In the genomic region with DNA sequence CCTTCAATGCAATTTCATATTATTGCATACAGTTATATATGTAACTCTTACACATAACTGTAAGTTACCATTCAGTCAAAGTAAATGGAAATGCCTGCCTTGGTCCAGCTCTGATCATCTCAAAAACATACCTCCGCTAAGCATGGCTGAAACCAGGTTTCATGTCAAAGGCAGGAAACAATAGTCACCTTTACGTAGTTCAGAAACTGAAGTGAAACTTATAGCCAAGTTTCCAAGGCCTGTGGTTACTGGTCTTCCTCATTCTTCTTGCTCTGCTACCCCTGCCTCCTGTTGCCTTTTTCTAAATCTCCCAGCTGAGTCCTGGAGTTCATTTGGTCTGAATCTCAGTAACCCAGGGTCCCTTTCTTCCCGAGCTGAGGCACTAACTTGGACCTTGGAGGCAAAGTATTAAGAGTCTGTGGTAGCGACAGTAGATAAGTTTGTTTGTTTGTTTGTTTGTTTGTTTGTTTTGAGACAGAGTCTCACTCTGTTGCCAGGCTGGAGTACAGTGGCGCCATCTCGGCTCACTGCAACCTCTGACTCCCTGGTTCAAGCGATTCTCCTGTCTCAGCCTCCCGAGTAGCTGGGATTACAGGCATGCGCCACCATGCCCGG, we compare ENCODE assay signal across 10 cellular contexts. TPM values are rescaled to one million over a fixed set of nuclear protein-coding genes. Genes with fewer than 3 reads are reported as not detected.
DNase-seq lines count a peak whose midpoint lies in the region; ATAC-seq and TF ChIP-seq lines count a peak whose summit lies in the region.
"Had no signal": no experiment of that assay in that cellular context is flagged by ENCODE, and none has a peak within 500 bp of the region (broad histone marks: within the 10 kb centered on the region; RNA-seq: fewer than 3 reads in every experiment).

No MANE protein-coding gene starts in this region.

- CTCF ChIA-PET in WTC11 (lab: Charles Lee): interaction anchor here (0.9 kb wide), 1 partner anchor 36 kb away, joined by 3 read pairs; no protein-coding TSS in a partner anchor

- peak; percentile 48 for DNase-seq in stimulated activated CD4-positive, alpha-beta T cell treated with anti-CD3 and anti-CD28 coated beads, Interleukin-15, amount 100 ng/mL, for 24 hours
- no peak for DNase-seq in stimulated activated CD4-positive, alpha-beta T cell treated with anti-CD3 and anti-CD28 coated beads, Interleukin-2, amount 100 ng/mL, for 48 hours
- DNase-seq in SIG-M5 treated with dmso at 0.1 percent for 504 hours (lab: John Stamatoyannopoulos, UW; ENCODE audit: unreplicated experiment) (peak; percentile 71), NCI-H2029 (lab: John Stamatoyannopoulos, UW) (no peak), WTC11 (ENCODE audit: low spot score) (no peak), NCI-H1092 (lab: John Stamatoyannopoulos, UW) (no peak)
- no peak for DNase-seq in effector CD8-positive, alpha-beta T cell (lab: John Stamatoyannopoulos, UW)
- DNase-seq: activated CD8-positive, alpha-beta memory T cell treated with anti-CD3 and anti-CD28 coated beads, Interleukin-2, amount 50 U/mL, for 4 hours; BE2C had no signal

- H3K4me1 Mint-ChIP-seq in WTC11: no peaks in the 10 kb centered on the region

- no peak overlapping the region for H3K27ac Mint-ChIP-seq in WTC11

- ATAC-seq in HG02981 (IDR thresholded peaks at IDR 0.05; ENCODE audit: unreplicated experiment) (peak; percentile 63), WTC11 (no peak)

- no peaks in the 10 kb centered on the region for H3K27me3 Mint-ChIP-seq in WTC11 (ENCODE audit: low read depth)

- TF ChIP-seq CTCF in WTC11 (IDR thresholded peaks at IDR 0.05): no peak

- H3K4me3 Mint-ChIP-seq in WTC11: no peak overlapping the region

- POLR2A ChIA-PET in WTC11 (lab: Charles Lee): no interaction called here

- no peaks in the 10 kb centered on the region for H3K36me3 Mint-ChIP-seq in WTC11

- no peaks in the 10 kb centered on the region for H3K9me3 Mint-ChIP-seq in WTC11

TF ChIP-seq in WTC11, 78 proteins besides CTCF, POLR2A, EP300 and RAD21:
- TF ChIP-seq ATF1 (CRISPR knock-in tag; IDR thresholded peaks at IDR 0.05): no peak
- TF ChIP-seq, protein P1, sequence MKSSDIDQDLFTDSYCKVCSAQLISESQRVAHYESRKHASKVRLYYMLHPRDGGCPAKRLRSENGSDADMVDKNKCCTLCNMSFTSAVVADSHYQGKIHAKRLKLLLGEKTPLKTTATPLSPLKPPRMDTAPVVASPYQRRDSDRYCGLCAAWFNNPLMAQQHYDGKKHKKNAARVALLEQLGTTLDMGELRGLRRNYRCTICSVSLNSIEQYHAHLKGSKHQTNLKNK (CRISPR knock-in tag; IDR thresholded peaks at IDR 0.05): no peak
- no peak for TF ChIP-seq ZBTB21 (CRISPR knock-in tag; IDR thresholded peaks at IDR 0.05; ENCODE audit: borderline replicate concordance)
- TF ChIP-seq ZNF317 (CRISPR knock-in tag; IDR thresholded peaks at IDR 0.05; ENCODE audit: borderline replicate concordance, low read depth): no peak
- no peak for TF ChIP-seq RELA (CRISPR knock-in tag; IDR thresholded peaks at IDR 0.05; ENCODE audit: borderline replicate concordance)
- TF ChIP-seq NR2C2 (CRISPR knock-in tag; IDR thresholded peaks at IDR 0.05): no peak
- no peak for TF ChIP-seq GRHL2 (CRISPR knock-in tag; IDR thresholded peaks at IDR 0.05; ENCODE audit: insufficient replicate concordance, severe bottlenecking)
- no peak for TF ChIP-seq SOX15 (CRISPR knock-in tag; IDR thresholded peaks at IDR 0.05)
- no peak for TF ChIP-seq NFYB (CRISPR knock-in tag; conservative IDR thresholded peaks at IDR 0.05; ENCODE audit: low read depth)
- TF ChIP-seq, protein P2, sequence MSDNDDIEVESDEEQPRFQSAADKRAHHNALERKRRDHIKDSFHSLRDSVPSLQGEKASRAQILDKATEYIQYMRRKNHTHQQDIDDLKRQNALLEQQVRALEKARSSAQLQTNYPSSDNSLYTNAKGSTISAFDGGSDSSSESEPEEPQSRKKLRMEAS (CRISPR knock-in tag; IDR thresholded peaks at IDR 0.05): no peak
- TF ChIP-seq HMGA2 (CRISPR knock-in tag; IDR thresholded peaks at IDR 0.05): no peak
- TF ChIP-seq, protein P3, sequence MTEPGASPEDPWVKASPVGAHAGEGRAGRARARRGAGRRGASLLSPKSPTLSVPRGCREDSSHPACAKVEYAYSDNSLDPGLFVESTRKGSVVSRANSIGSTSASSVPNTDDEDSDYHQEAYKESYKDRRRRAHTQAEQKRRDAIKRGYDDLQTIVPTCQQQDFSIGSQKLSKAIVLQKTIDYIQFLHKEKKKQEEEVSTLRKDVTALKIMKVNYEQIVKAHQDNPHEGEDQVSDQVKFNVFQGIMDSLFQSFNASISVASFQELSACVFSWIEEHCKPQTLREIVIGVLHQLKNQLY (CRISPR knock-in tag; IDR thresholded peaks at IDR 0.05): no peak
- TF ChIP-seq, protein P4, sequence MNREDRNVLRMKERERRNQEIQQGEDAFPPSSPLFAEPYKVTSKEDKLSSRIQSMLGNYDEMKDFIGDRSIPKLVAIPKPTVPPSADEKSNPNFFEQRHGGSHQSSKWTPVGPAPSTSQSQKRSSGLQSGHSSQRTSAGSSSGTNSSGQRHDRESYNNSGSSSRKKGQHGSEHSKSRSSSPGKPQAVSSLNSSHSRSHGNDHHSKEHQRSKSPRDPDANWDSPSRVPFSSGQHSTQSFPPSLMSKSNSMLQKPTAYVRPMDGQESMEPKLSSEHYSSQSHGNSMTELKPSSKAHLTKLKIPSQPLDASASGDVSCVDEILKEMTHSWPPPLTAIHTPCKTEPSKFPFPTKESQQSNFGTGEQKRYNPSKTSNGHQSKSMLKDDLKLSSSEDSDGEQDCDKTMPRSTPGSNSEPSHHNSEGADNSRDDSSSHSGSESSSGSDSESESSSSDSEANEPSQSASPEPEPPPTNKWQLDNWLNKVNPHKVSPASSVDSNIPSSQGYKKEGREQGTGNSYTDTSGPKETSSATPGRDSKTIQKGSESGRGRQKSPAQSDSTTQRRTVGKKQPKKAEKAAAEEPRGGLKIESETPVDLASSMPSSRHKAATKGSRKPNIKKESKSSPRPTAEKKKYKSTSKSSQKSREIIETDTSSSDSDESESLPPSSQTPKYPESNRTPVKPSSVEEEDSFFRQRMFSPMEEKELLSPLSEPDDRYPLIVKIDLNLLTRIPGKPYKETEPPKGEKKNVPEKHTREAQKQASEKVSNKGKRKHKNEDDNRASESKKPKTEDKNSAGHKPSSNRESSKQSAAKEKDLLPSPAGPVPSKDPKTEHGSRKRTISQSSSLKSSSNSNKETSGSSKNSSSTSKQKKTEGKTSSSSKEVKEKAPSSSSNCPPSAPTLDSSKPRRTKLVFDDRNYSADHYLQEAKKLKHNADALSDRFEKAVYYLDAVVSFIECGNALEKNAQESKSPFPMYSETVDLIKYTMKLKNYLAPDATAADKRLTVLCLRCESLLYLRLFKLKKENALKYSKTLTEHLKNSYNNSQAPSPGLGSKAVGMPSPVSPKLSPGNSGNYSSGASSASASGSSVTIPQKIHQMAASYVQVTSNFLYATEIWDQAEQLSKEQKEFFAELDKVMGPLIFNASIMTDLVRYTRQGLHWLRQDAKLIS (CRISPR knock-in tag; IDR thresholded peaks at IDR 0.05; ENCODE audit: borderline replicate concordance): no peak
- TF ChIP-seq, protein P5, sequence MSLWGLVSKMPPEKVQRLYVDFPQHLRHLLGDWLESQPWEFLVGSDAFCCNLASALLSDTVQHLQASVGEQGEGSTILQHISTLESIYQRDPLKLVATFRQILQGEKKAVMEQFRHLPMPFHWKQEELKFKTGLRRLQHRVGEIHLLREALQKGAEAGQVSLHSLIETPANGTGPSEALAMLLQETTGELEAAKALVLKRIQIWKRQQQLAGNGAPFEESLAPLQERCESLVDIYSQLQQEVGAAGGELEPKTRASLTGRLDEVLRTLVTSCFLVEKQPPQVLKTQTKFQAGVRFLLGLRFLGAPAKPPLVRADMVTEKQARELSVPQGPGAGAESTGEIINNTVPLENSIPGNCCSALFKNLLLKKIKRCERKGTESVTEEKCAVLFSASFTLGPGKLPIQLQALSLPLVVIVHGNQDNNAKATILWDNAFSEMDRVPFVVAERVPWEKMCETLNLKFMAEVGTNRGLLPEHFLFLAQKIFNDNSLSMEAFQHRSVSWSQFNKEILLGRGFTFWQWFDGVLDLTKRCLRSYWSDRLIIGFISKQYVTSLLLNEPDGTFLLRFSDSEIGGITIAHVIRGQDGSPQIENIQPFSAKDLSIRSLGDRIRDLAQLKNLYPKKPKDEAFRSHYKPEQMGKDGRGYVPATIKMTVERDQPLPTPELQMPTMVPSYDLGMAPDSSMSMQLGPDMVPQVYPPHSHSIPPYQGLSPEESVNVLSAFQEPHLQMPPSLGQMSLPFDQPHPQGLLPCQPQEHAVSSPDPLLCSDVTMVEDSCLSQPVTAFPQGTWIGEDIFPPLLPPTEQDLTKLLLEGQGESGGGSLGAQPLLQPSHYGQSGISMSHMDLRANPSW (CRISPR knock-in tag; conservative IDR thresholded peaks at IDR 0.05; ENCODE audit: low read depth): no peak
- no peak for TF ChIP-seq KAT7 (CRISPR knock-in tag; IDR thresholded peaks at IDR 0.05; ENCODE audit: borderline replicate concordance)
- TF ChIP-seq NR3C1 (CRISPR knock-in tag; conservative IDR thresholded peaks at IDR 0.05; ENCODE audit: low read depth): no peak
- no peak for TF ChIP-seq ZNF138 (CRISPR knock-in tag; conservative IDR thresholded peaks at IDR 0.05)
- TF ChIP-seq NFE2L1 (CRISPR knock-in tag; IDR thresholded peaks at IDR 0.05): no peak
- TF ChIP-seq ZNF671 (CRISPR knock-in tag; IDR thresholded peaks at IDR 0.05): no peak
- TF ChIP-seq, protein P6, sequence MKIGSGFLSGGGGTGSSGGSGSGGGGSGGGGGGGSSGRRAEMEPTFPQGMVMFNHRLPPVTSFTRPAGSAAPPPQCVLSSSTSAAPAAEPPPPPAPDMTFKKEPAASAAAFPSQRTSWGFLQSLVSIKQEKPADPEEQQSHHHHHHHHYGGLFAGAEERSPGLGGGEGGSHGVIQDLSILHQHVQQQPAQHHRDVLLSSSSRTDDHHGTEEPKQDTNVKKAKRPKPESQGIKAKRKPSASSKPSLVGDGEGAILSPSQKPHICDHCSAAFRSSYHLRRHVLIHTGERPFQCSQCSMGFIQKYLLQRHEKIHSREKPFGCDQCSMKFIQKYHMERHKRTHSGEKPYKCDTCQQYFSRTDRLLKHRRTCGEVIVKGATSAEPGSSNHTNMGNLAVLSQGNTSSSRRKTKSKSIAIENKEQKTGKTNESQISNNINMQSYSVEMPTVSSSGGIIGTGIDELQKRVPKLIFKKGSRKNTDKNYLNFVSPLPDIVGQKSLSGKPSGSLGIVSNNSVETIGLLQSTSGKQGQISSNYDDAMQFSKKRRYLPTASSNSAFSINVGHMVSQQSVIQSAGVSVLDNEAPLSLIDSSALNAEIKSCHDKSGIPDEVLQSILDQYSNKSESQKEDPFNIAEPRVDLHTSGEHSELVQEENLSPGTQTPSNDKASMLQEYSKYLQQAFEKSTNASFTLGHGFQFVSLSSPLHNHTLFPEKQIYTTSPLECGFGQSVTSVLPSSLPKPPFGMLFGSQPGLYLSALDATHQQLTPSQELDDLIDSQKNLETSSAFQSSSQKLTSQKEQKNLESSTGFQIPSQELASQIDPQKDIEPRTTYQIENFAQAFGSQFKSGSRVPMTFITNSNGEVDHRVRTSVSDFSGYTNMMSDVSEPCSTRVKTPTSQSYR (CRISPR knock-in tag; IDR thresholded peaks at IDR 0.05): no peak

RNA-seq across cellular contexts. Expression of a gene that starts 30.8 kb away (rescaled TPM):
- total RNA-seq in WTC11 (2021): 0.07 TPM in 1 of 3 replicates, not detected in the others

RNA-seq across cellular contexts. Expression of a gene that starts 46.8 kb away (rescaled TPM):
- total RNA-seq in WTC11 (2021): 21.2 to 25.5 TPM (median 24.4 TPM) in 3 replicates

Comparison
In these comparisons a context has a peak if more than half of its experiments do, and no peak if none do; other contexts are left out.
1. DNase-seq: peak in stimulated activated CD4-positive, alpha-beta T cell treated with anti-CD3 and anti-CD28 coated beads, Interleukin-15, amount 100 ng/mL, for 24 hours (single experiment) and SIG-M5 treated with dmso at 0.1 percent for 504 hours (single experiment); none in stimulated activated CD4-positive, alpha-beta T cell treated with anti-CD3 and anti-CD28 coated beads, Interleukin-2, amount 100 ng/mL, for 48 hours (0 of 2), NCI-H2029 (single experiment), effector CD8-positive, alpha-beta T cell (single experiment), WTC11 (single experiment) and NCI-H1092 (single experiment).